Comparison of ENCODE assay signal across 20 cellular contexts in the genomic region with DNA sequence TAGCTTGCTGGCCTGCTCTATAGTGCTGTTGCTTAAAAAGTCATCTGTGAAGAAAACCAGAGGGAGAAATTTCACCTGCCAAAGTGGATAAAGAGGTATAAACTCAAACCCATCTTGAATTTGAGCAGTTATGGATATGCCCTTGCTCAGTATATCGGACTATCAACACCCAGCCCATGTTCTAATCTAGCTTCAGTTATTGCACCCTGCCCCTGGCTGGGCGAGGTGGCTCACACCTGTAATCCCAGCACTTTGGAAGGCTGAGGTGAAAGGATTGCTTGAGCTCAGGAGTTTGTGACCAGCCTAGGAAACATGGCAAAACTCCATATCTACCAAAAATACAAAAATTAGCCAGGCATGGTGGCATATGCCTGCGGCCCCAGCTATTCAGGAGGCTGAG. TPM values are rescaled to one million over a fixed set of nuclear protein-coding genes. Genes with fewer than 3 reads are reported as not detected.
DNase-seq lines count a peak whose midpoint lies in the region; ATAC-seq, FAIRE-seq and TF ChIP-seq lines count a peak whose summit lies in the region.
"Had no signal": no experiment of that assay in that cellular context is flagged by ENCODE, and none has a peak within 500 bp of the region (broad histone marks: within the 10 kb centered on the region; RNA-seq: fewer than 3 reads in every experiment).

No MANE protein-coding gene starts in this region.

- no peak overlapping the region for H3K27ac ChIP-seq in small intestine (ENCODE audit: low read depth in 1 of 2, low read length in 1 of 2)
- H3K27ac ChIP-seq: BLaER1 had no signal

- no peak for FAIRE-seq in small intestine (lab: Jason Lieb, UNC)
- FAIRE-seq: GM12878 had no signal

- H3K9me3 ChIP-seq in mucosa of descending colon = no peaks in the 10 kb centered on the region
- no peaks in the 10 kb centered on the region for H3K9me3 ChIP-seq in small intestine (ENCODE audit: control insufficient read depth, low read depth)
- H3K9me3 ChIP-seq: BLaER1 had no signal

- TF ChIP-seq CTCF in mucosa of descending colon (IDR thresholded peaks at IDR 0.05) = no peak

- no peaks in the 10 kb centered on the region for H3K4me1 ChIP-seq in mucosa of descending colon (ENCODE audit: low read depth)
- H3K4me1 ChIP-seq in small intestine (ENCODE audit: control insufficient read depth in 2 of 2, insufficient read depth in 1 of 2, low read depth in 1 of 2, low read length in 1 of 2) = peaks cover 0 to 5% of the 10 kb centered on the region in 2 donors
- H3K4me1 ChIP-seq: BLaER1 had no signal

- H3K4me3 Mint-ChIP-seq in effector memory CD8-positive, alpha-beta T cell = no peak overlapping the region
- H3K4me3 Mint-ChIP-seq: CD14-positive monocyte; CD8-positive, alpha-beta T cell; HFFc6 had no signal

- no peaks in the 10 kb centered on the region for H3K9me3 Mint-ChIP-seq in activated naive CD4-positive, alpha-beta T cell treated with anti-CD3 and anti-CD28 coated beads, Interleukin-2, amount 50 U/mL, for 72 hours
- H3K9me3 Mint-ChIP-seq in effector memory CD8-positive, alpha-beta T cell = no peaks in the 10 kb centered on the region
- H3K9me3 Mint-ChIP-seq: CD8-positive, alpha-beta T cell; HFFc6 had no signal

- no peaks in the 10 kb centered on the region for H3K36me3 Mint-ChIP-seq in activated naive CD4-positive, alpha-beta T cell treated with anti-CD3 and anti-CD28 coated beads, Interleukin-2, amount 50 U/mL, for 72 hours
- peaks cover 55% of the 10 kb centered on the region for H3K36me3 Mint-ChIP-seq in effector memory CD8-positive, alpha-beta T cell (ENCODE audit: insufficient read depth)

- WGBS in small intestine, 3 donors = 35 to 71% (median 43%) methylated on average over 3 of the region's 3 CpGs

- intact Hi-C loops in mucosa of descending colon (cut with DNase I, micrococcal nuclease) = no loop called here

- DNase-seq in activated naive CD4-positive, alpha-beta T cell treated with anti-CD3 and anti-CD28 coated beads, Interleukin-2, amount 50 U/mL, for 72 hours (ENCODE audit: low spot score in 2 of 2) = no peak
- DNase-seq in activated naive CD4-positive, alpha-beta T cell treated with anti-CD3 and anti-CD28 coated beads, Interleukin-2, amount 50 U/mL, for 16 hours = no peak
- no peak for DNase-seq in effector memory CD8-positive, alpha-beta T cell
- DNase-seq in mucosa of descending colon (peak in 1 of 3 donors; percentile 27), small intestine (peak; percentile 73), activated gamma-delta T cell treated with Interleukin-2 at 50 U/mL for 16 hours (no peak), NCI-H187 treated with DMSO at 0.1 percent for 48 hours (lab: John Stamatoyannopoulos, UW) (no peak)
- DNase-seq: 8988T; Calu3; CD8-positive, alpha-beta T cell; DMS79 treated with DMSO at 0.1 percent for 48 hours; GF-D8; GOT3; H7; HFFc6 had no signal

- H3K27me3 Mint-ChIP-seq in effector memory CD8-positive, alpha-beta T cell = no peaks in the 10 kb centered on the region

- H3K4me3 ChIP-seq in mucosa of descending colon = no peak overlapping the region
- H3K4me3 ChIP-seq in small intestine (ENCODE audit: low read depth in 1 of 2, low read length in 2 of 2) = no peak overlapping the region
- H3K4me3 ChIP-seq: BLaER1, GM12878 had no signal

- ATAC-seq in activated naive CD4-positive, alpha-beta T cell treated with anti-CD3 and anti-CD28 coated beads, Interleukin-2, amount 50 U/mL, for 72 hours = no peak
- no peak for ATAC-seq in effector memory CD8-positive, alpha-beta T cell (replicated peaks)
- ATAC-seq in mucosa of descending colon = peak; percentile 25
- ATAC-seq in HG02571 (IDR thresholded peaks at IDR 0.05; ENCODE audit: unreplicated experiment) = no peak
- ATAC-seq: CD8-positive, alpha-beta T cell; GM12878; HCT116 had no signal

- H3K4me1 Mint-ChIP-seq in effector memory CD8-positive, alpha-beta T cell (ENCODE audit: low read depth in 2 of 2) = peaks cover 9 to 12% of the 10 kb centered on the region in 2 donors
- H3K4me1 Mint-ChIP-seq: CD14-positive monocyte had no signal

- peak overlapping the region; percentile 57 to 72 for H3K27ac Mint-ChIP-seq in activated naive CD4-positive, alpha-beta T cell treated with anti-CD3 and anti-CD28 coated beads, Interleukin-2, amount 50 U/mL, for 72 hours
- peak overlapping the region; percentile 49 to 54 for H3K27ac Mint-ChIP-seq in effector memory CD8-positive, alpha-beta T cell
- H3K27ac Mint-ChIP-seq: CD14-positive monocyte; CD8-positive, alpha-beta T cell had no signal

- no peaks in the 10 kb centered on the region for H3K27me3 ChIP-seq in small intestine (ENCODE audit: control insufficient read depth in 2 of 2, insufficient read depth in 2 of 2, low read length in 2 of 2)
- H3K27me3 ChIP-seq: BLaER1 had no signal

- H3K36me3 ChIP-seq in mucosa of descending colon (ENCODE audit: low read depth) = peaks cover 2% of the 10 kb centered on the region
- no peaks in the 10 kb centered on the region for H3K36me3 ChIP-seq in small intestine (ENCODE audit: control insufficient read depth in 2 of 2, insufficient read depth in 2 of 2, low read length in 2 of 2)

RNA-seq across cellular contexts. Expression of a gene that starts 13.3 kb away (rescaled TPM):
- total RNA-seq in activated naive CD4-positive, alpha-beta T cell treated with anti-CD3 and anti-CD28 coated beads, Interleukin-2, amount 50 U/mL, for 72 hours = 10 to 100 TPM; 47.9 to 50.1 TPM
- total RNA-seq in mucosa of descending colon = 10 to 100 TPM in 2 of 3 donors, 1 to 10 TPM in 1; 3.9 to 34.3 (median 10.2) TPM
- 1 to 10 TPM in 2 of 3 donors, under 1 TPM in 1; 0.67 to 7.1 (median 3.2) TPM for polyA plus RNA-seq in small intestine

RNA-seq across cellular contexts. Expression of a gene that starts 17.2 kb away (rescaled TPM):
- total RNA-seq in activated naive CD4-positive, alpha-beta T cell treated with anti-CD3 and anti-CD28 coated beads, Interleukin-2, amount 50 U/mL, for 72 hours = 100 to 1,000 TPM; 254 to 286 TPM
- 10 to 100 TPM; 82.3 to 94.5 (median 93.9) TPM for total RNA-seq in mucosa of descending colon
- 100 to 1,000 TPM in 1 of 3 donors, 10 to 100 TPM in 2; 62.2 to 151 (median 95.9) TPM for polyA plus RNA-seq in small intestine

RNA-seq across cellular contexts. Expression of a gene that starts 19.8 kb away (rescaled TPM):
- total RNA-seq in activated naive CD4-positive, alpha-beta T cell treated with anti-CD3 and anti-CD28 coated beads, Interleukin-2, amount 50 U/mL, for 72 hours = 1 to 10 TPM; 5.4 to 9.1 TPM
- total RNA-seq in mucosa of descending colon = under 1 TPM; 0.14 to 0.63 (median 0.41) TPM
- 1 to 10 TPM in 1 of 3 donors, under 1 TPM in 2; 0.48 to 1.1 (median 0.54) TPM for polyA plus RNA-seq in small intestine
- polyA plus RNA-seq: CD14-positive monocyte had no signal

RNA-seq across cellular contexts. Expression of a gene that starts 20.0 kb away (rescaled TPM):
- 10 to 100 TPM; 22.0 to 31.9 TPM for total RNA-seq in activated naive CD4-positive, alpha-beta T cell treated with anti-CD3 and anti-CD28 coated beads, Interleukin-2, amount 50 U/mL, for 72 hours
- total RNA-seq in mucosa of descending colon = 10 to 100 TPM; 15.7 to 26.8 (median 19.5) TPM
- 10 to 100 TPM; 33.6 to 37.3 (median 34.0) TPM for polyA plus RNA-seq in small intestine

RNA-seq across cellular contexts. Expression of a gene that starts 26.0 kb away (rescaled TPM):
- total RNA-seq in activated naive CD4-positive, alpha-beta T cell treated with anti-CD3 and anti-CD28 coated beads, Interleukin-2, amount 50 U/mL, for 72 hours = 10 to 100 TPM; 17.9 to 36.1 TPM
- 10 to 100 TPM; 25.5 to 34.8 (median 33.3) TPM for total RNA-seq in mucosa of descending colon
- polyA plus RNA-seq in small intestine = 10 to 100 TPM; 30.6 to 41.2 (median 32.7) TPM
